13 cellular contexts compared by ENCODE assay signal in genomic region chr5:43016217-43016779, GRCh38. TPM values are rescaled to one million over a fixed set of nuclear protein-coding genes. Genes with fewer than 3 reads are reported as not detected.
DNase-seq lines count a peak whose midpoint lies in the region; ATAC-seq, FAIRE-seq and TF ChIP-seq lines count a peak whose summit lies in the region.
"Had no signal": no experiment of that assay in that cellular context is flagged by ENCODE, and none has a peak within 500 bp of the region (broad histone marks: within the 10 kb centered on the region; RNA-seq: fewer than 3 reads in every experiment).

No MANE protein-coding gene starts in this region.

- POLR2A ChIA-PET in OCI-LY7 (lab: Charles Lee): interaction anchor here (1.0 to 6.6 kb wide), 5 partner anchors 8 to 105 kb away, joined by 3 to 88 read pairs (median 5); no protein-coding TSS in a partner anchor
- POLR2A ChIA-PET in H1 (lab: Charles Lee; ENCODE audit: partially characterized antibody): interaction anchor here (1.0 to 1.6 kb wide), 2 partner anchors 8 to 22 kb away, joined by 3 to 5 read pairs; no protein-coding TSS in a partner anchor

- H3K27me3 Mint-ChIP-seq in activated T-cell treated with anti-CD3 and anti-CD28 coated beads, Interleukin-2, amount 50 U/mL, for 24 hours: no peaks in the 10 kb centered on the region

- H4K5ac ChIP-seq in H1 (ENCODE audit: insufficient read length, low read depth, low read length): no peak overlapping the region

- H2BK12ac ChIP-seq in H1 (ENCODE audit: low read depth, low read length): no peak overlapping the region

- H3K27me3 ChIP-seq in H1 (replicated peaks in 1 of 4; ENCODE audit: control insufficient read depth in 3 of 4, extremely low read depth in 1 of 4, insufficient read depth in 3 of 4, low read length in 3 of 4) (peaks cover 37 to 79% (median 69%) of the 10 kb centered on the region in 4 experiments), gastrocnemius medialis (peaks cover 0 to 6% (median 0%) of the 10 kb centered on the region in 3 donors), body of pancreas (peaks cover 0 to 36% of the 10 kb centered on the region in 2 donors)

- no peak overlapping the region for H2BK5ac ChIP-seq in H1 (ENCODE audit: low read depth, low read length)

- no peak overlapping the region for H3K56ac ChIP-seq in H1 (replicated peaks; ENCODE audit: insufficient read length, low read depth, low read length)

- no peak overlapping the region for H3K27ac ChIP-seq in OCI-LY7 (ENCODE audit: low read depth, low read length, poor library complexity, severe bottlenecking)
- no peak overlapping the region for H3K27ac ChIP-seq in H1 (ENCODE audit: low read depth, low read length)
- H3K27ac ChIP-seq in gastrocnemius medialis: peak overlapping the region in 3 of 4 donors; percentile 95 to 100 (median 98)
- no peak overlapping the region for H3K27ac ChIP-seq in body of pancreas

- no peaks in the 10 kb centered on the region for H3K9me3 ChIP-seq in OCI-LY7 (ENCODE audit: low read length)
- no peaks in the 10 kb centered on the region for H3K9me3 ChIP-seq in H1 (ENCODE audit: insufficient read depth in 2 of 2, low read depth in 1 of 2, low read length in 1 of 2)
- no peaks in the 10 kb centered on the region for H3K9me3 ChIP-seq in gastrocnemius medialis
- H3K9me3 ChIP-seq in body of pancreas: peaks cover 0 to 11% (median 0%) of the 10 kb centered on the region in 3 donors

- no peaks in the 10 kb centered on the region for H3K79me1 ChIP-seq in H1 (ENCODE audit: low read depth, low read length)

- FAIRE-seq in H1 (lab: Jason Lieb, UNC): no peak

- peak overlapping the region; percentile 95 for H3K4me3 Mint-ChIP-seq in activated T-cell treated with anti-CD3 and anti-CD28 coated beads, Interleukin-2, amount 50 U/mL, for 24 hours

- H3K18ac ChIP-seq in H1 (ENCODE audit: extremely low read depth, low read length): no peak overlapping the region

- no peak overlapping the region for H4K8ac ChIP-seq in H1 (ENCODE audit: extremely low read depth, insufficient read depth, low read length)

- H3K14ac ChIP-seq in H1 (ENCODE audit: insufficient read length): no peak overlapping the region

- ATAC-seq in gastrocnemius medialis (no peak), GM18519 (IDR thresholded peaks at IDR 0.05; ENCODE audit: low FRiP score, unreplicated experiment) (no peak), body of pancreas (no peak)
- ATAC-seq: left lobe of liver had no signal

- no peak overlapping the region for H4K91ac ChIP-seq in H1 (replicated peaks; ENCODE audit: insufficient read length, low read length)

- no peak overlapping the region for H2BK120ac ChIP-seq in H1 (replicated peaks; ENCODE audit: low read depth, low read length)

- peaks cover 17% of the 10 kb centered on the region for H3K36me3 Mint-ChIP-seq in activated T-cell treated with anti-CD3 and anti-CD28 coated beads, Interleukin-2, amount 50 U/mL, for 24 hours (ENCODE audit: low read depth)

- CTCF ChIA-PET in OCI-LY7 (lab: Charles Lee; ENCODE audit: unreplicated experiment): no interaction called here
- CTCF ChIA-PET in H1 (lab: Charles Lee; ENCODE audit: partially characterized antibody): interaction anchor here (0.6 to 2.0 kb wide), 10 partner anchors 8 to 1140 kb away, joined by 3 to 10 read pairs (median 3); no protein-coding TSS in a partner anchor

- H3K4me3 ChIP-seq in OCI-LY7 (ENCODE audit: low read depth, low read length, poor library complexity, severe bottlenecking) (peak overlapping the region; percentile 76), H1 (ENCODE audit: extremely low read depth in 1 of 4, insufficient read depth in 2 of 4, low read depth in 3 of 4, low read length in 4 of 4) (0 out of 8 replicates have a peak overlapping the region, but pooled peaks of 1 of the 4 experiments have one; percentile 14), gastrocnemius medialis (no peak overlapping the region), body of pancreas (no peak overlapping the region)

- H3K79me2 ChIP-seq in OCI-LY7 (ENCODE audit: insufficient read depth, low read depth, low read length) (peaks cover 18% of the 10 kb centered on the region), H1 (ENCODE audit: control insufficient read depth in 1 of 2, insufficient read depth in 2 of 2, low read length in 2 of 2) (no peaks in the 10 kb centered on the region)

- peaks cover 53% of the 10 kb centered on the region for H3K4me1 Mint-ChIP-seq in activated T-cell treated with anti-CD3 and anti-CD28 coated beads, Interleukin-2, amount 50 U/mL, for 24 hours (ENCODE audit: low read depth)

- H4K20me1 ChIP-seq in OCI-LY7 (ENCODE audit: insufficient read depth, low read length) (no peaks in the 10 kb centered on the region), H1 (replicated peaks in 1 of 2; ENCODE audit: control insufficient read depth in 1 of 2, insufficient read depth in 2 of 2, low read length in 2 of 2) (peaks cover 11 to 15% of the 10 kb centered on the region in 2 experiments)

- H3K4me1 ChIP-seq in OCI-LY7 (ENCODE audit: insufficient read depth, low read length, poor library complexity, severe bottlenecking) (peaks cover 41% of the 10 kb centered on the region), H1 (replicated peaks in 1 of 4; ENCODE audit: control insufficient read depth in 3 of 4, insufficient read depth in 4 of 4, low read length in 3 of 4) (peaks cover 4 to 23% (median 12%) of the 10 kb centered on the region in 4 experiments; a peak in 6 of 7 replicates), gastrocnemius medialis (peaks cover 6 to 19% of the 10 kb centered on the region in 2 donors), body of pancreas (peaks cover 4% of the 10 kb centered on the region)

- no peak for TF ChIP-seq POLR2A in H1 (IDR thresholded peaks at IDR 0.05; ENCODE audit: control extremely low read depth in 1 of 2, low read depth in 2 of 2, low read length in 2 of 2)
- no peak for TF ChIP-seq POLR2A in gastrocnemius medialis (IDR thresholded peaks at IDR 0.05)
- TF ChIP-seq POLR2A in body of pancreas (IDR thresholded peaks at IDR 0.05): no peak

- H3K4me2 ChIP-seq in OCI-LY7 (ENCODE audit: low read length) (peak overlapping the region; percentile 98), H1 (ENCODE audit: insufficient read depth in 1 of 2, low read depth in 2 of 2, low read length in 2 of 2) (peak overlapping the region; percentile 38 to 90; a peak in 3 of 4 replicates)

- peak overlapping the region; percentile 99 for H3K27ac Mint-ChIP-seq in activated T-cell treated with anti-CD3 and anti-CD28 coated beads, Interleukin-2, amount 50 U/mL, for 24 hours

- H3K9me2 ChIP-seq in OCI-LY7 (ENCODE audit: insufficient read depth, low read length): no peaks in the 10 kb centered on the region

- BruUV-seq in OCI-LY7 (replicated peaks; lab: Mats Ljungman, UMichigan): no TSS peak

- TF ChIP-seq CTCF in OCI-LY7 (conservative IDR thresholded peaks at IDR 0.05; ENCODE audit: low read length): no peak
- TF ChIP-seq CTCF in H1 (IDR thresholded peaks at IDR 0.05; ENCODE audit: control extremely low read depth in 1 of 3, insufficient read depth in 1 of 3, low read depth in 1 of 3, low read length in 3 of 3): no peak
- TF ChIP-seq CTCF in gastrocnemius medialis (IDR thresholded peaks at IDR 0.05 in 4 of 5, conservative IDR thresholded peaks at IDR 0.05 in 1 of 5): no peak
- no peak for TF ChIP-seq CTCF in body of pancreas (IDR thresholded peaks at IDR 0.05)

- peaks cover 11% of the 10 kb centered on the region; the same call in 1 of the 2 replicates for H3K23me2 ChIP-seq in H1 (ENCODE audit: low read depth, low read length)

- no peak overlapping the region for H3K4ac ChIP-seq in H1 (replicated peaks; ENCODE audit: insufficient read length, low read depth, low read length)

- 2% methylated on average over 5 of the region's 5 CpGs; no CpG with 5 or more reads in 1 of the 2 experiments for WGBS in H1 (ENCODE audit: extremely low coverage in 1 of 2, insufficient coverage in 1 of 2, insufficient read length in 1 of 2, insufficient replicate concordance in 2 of 2, low coverage in 1 of 2, low lambda C conversion rate in 2 of 2, missing lambda C conversion rate in 1 of 2), 2 experiments
- 48 to 60% methylated on average over 5 of the region's 5 CpGs for WGBS in body of pancreas, 2 donors

- no peaks in the 10 kb centered on the region for H3K9me3 Mint-ChIP-seq in activated T-cell treated with anti-CD3 and anti-CD28 coated beads, Interleukin-2, amount 50 U/mL, for 24 hours

- intact Hi-C loops in OCI-LY7 (cut with micrococcal nuclease; ENCODE audit: unreplicated experiment) (no loop called here), gastrocnemius medialis (cut with DNase I; ENCODE audit: low total_unique reads) (no loop called here), body of pancreas (cut with DNase I) (loop anchor here (10.0 kb wide), 1 partner anchor 61 kb away; no protein-coding TSS in a partner anchor)

- H3K23ac ChIP-seq in H1 (ENCODE audit: insufficient read length): no peak overlapping the region

- DNase-seq in activated T-cell treated with anti-CD3 and anti-CD28 coated beads, Interleukin-2, amount 50 U/mL, for 24 hours: no peak
- DNase-seq in activated T-cell treated with anti-CD3 and anti-CD28 coated beads, Interleukin-2, amount 50 U/mL, for 1 hour: no peak
- no peak for DNase-seq in OCI-LY7 (ENCODE audit: low spot score)
- no peak for DNase-seq in H1 (ENCODE audit: low read depth in 1 of 2, low spot score in 2 of 2)
- DNase-seq in gastrocnemius medialis: no peak
- no peak for DNase-seq in NCI-H748 (lab: John Stamatoyannopoulos, UW; ENCODE audit: unreplicated experiment)
- DNase-seq in body of pancreas: no peak
- DNase-seq: central memory CD4-positive, alpha-beta T cell; foreskin fibroblast; MV-4-11; NCI-H82 had no signal

- no peaks in the 10 kb centered on the region for H3K36me3 ChIP-seq in OCI-LY7 (ENCODE audit: insufficient read depth, low read length)
- no peaks in the 10 kb centered on the region for H3K36me3 ChIP-seq in H1 (ENCODE audit: control insufficient read depth in 2 of 4, insufficient read depth in 4 of 4, low read length in 3 of 4)
- H3K36me3 ChIP-seq in gastrocnemius medialis: no peaks in the 10 kb centered on the region
- no peaks in the 10 kb centered on the region for H3K36me3 ChIP-seq in body of pancreas (replicated peaks in 1 of 2; ENCODE audit: insufficient read depth in 1 of 2, low read depth in 2 of 2)

- no peak overlapping the region for H2BK20ac ChIP-seq in H1 (ENCODE audit: low read length)

- no peak overlapping the region for H2AK5ac ChIP-seq in H1 (ENCODE audit: low read depth, low read length)

- H2AFZ ChIP-seq in OCI-LY7 (ENCODE audit: low read length): no peak overlapping the region
- no peak overlapping the region for H2AFZ ChIP-seq in H1 (ENCODE audit: low read length)

- no peak for TF ChIP-seq EP300 in H1 (IDR thresholded peaks at IDR 0.05; ENCODE audit: borderline replicate concordance in 1 of 2, low read depth in 2 of 2, low read length in 2 of 2)

- H3K9ac ChIP-seq in H1 (replicated peaks in 1 of 4; ENCODE audit: extremely low read depth in 1 of 4, low read depth in 3 of 4, low read length in 3 of 4): no peak overlapping the region

- H2BK15ac ChIP-seq in H1 (ENCODE audit: low read length): no peak overlapping the region

- in situ Hi-C loops in gastrocnemius medialis (cut with MboI; ENCODE audit: low sequenced_read_pairs in 4 of 4): no loop called here

- TF ChIP-seq RAD21 in H1 (IDR thresholded peaks at IDR 0.05 in 1 of 2, conservative IDR thresholded peaks at IDR 0.05 in 1 of 2; ENCODE audit: low read depth in 2 of 2, low read length in 2 of 2): no peak

RNA-seq across cellular contexts. Expression of gene ANXA2R, which starts 23.8 kb away (rescaled TPM):
- 13.5 and 15.4 TPM in 2 replicates for total RNA-seq in OCI-LY7 (2014; rRNA removed; shearing (Covaris generic))
- 11.4 and 15.1 TPM in 2 replicates for total RNA-seq in OCI-LY7 (2022)
- total RNA-seq in H1 (2021; fragmentation: NEBNext Ultra II Directional; extraction: Animal tissue kit (Norgen Biotek cat#: 25700)): 0.17 and 0.29 TPM in 2 replicates
- polyA plus RNA-seq in H1 (2011; rRNA removed): 0.08 and 0.11 TPM in 2 replicates
- polyA plus RNA-seq in H1 (2011; cell fraction: cytosol; rRNA removed): 0.14 TPM
- 0.30 TPM for polyA plus RNA-seq in H1 (2011; cell fraction: nucleus; rRNA removed)
- polyA plus RNA-seq in H1 (2012, experiment 1 of 2): 0.11 TPM in 1 of 4 replicates, not detected in the others
- polyA plus RNA-seq in H1 (2012, experiment 2 of 2): not detected
- not detected for polyA plus RNA-seq in H1 (2013, experiment 1 of 2)
- polyA plus RNA-seq in H1 (2013, experiment 2 of 2): 0.04 TPM
- polyA minus RNA-seq in H1 (2011; rRNA and poly(A)+ RNA removed): 0.56 and 1.2 TPM in 2 replicates
- not detected for polyA minus RNA-seq in H1 (2011; cell fraction: cytosol; rRNA and poly(A)+ RNA removed)
- 1.2 TPM for polyA minus RNA-seq in H1 (2011; cell fraction: nucleus; rRNA and poly(A)+ RNA removed)
- 1 to 10 TPM; 1.1 to 3.3 (median 1.4) TPM for total RNA-seq in gastrocnemius medialis
- total RNA-seq in body of pancreas: 1 to 10 TPM in 1 of 2 donors, under 1 TPM in 1; 0.99 to 1.3 TPM

Comparison
In these comparisons a context has a peak if more than half of its experiments do, and no peak if none do; other contexts are left out.
1. H3K27ac ChIP-seq: peak in gastrocnemius medialis (3 of 4); none in OCI-LY7 (single experiment), H1 (single experiment) and body of pancreas (0 of 4).